ENCODE assay signal across 10 cellular contexts in the genomic region with DNA sequence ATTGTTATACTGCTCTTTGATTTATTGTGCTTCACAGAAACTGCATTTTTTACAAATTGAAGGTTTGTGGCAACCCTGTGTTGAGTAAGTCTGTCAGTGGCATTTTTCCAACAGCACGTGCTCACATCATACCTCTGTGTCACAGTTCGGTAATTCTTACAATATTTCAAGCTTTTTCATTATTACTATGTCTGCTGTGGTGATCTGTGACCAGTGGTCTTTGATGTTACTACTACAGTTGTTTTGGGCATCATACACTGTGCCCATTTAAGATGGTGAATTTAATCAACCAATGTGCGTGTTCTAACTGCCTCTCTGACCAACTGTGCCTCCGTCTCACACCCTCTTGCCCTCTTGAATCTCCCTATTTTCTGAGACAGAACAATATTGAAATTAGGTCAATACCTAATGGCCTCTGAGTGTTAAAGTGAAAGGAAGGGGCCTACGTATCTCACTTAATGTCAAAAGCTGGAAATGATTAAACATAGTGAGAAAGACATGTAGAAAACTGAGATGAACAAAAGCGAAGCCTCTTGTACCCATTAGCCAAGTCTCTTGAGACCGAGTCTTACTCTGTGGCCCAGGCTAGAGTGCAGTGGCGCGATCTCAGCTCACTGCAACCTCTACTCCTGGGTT. TPM values are rescaled to one million over a fixed set of nuclear protein-coding genes. Genes with fewer than 3 reads are reported as not detected.
DNase-seq lines count a peak whose midpoint lies in the region; ATAC-seq and TF ChIP-seq lines count a peak whose summit lies in the region.
"Had no signal": no experiment of that assay in that cellular context is flagged by ENCODE, and none has a peak within 500 bp of the region (broad histone marks: within the 10 kb centered on the region; RNA-seq: fewer than 3 reads in every experiment).

No MANE protein-coding gene starts in this region.

- no peaks in the 10 kb centered on the region for H3K9me3 ChIP-seq in A673 (ENCODE audit: low read depth, low read length, poor library complexity, severe bottlenecking)
- H3K9me3 ChIP-seq: adrenal gland had no signal

- POLR2A ChIA-PET in A673 (lab: Charles Lee; ENCODE audit: low non-redundant PET), result no interaction called here
- POLR2A ChIA-PET in activated CD4-positive, alpha-beta memory T cell treated with anti-CD3 and anti-CD28 coated beads, Interleukin-2, amount 10 ng/mL, durations not matched to agents 7 days and 5 days (lab: Charles Lee), result no interaction called here

- H3K4me3 ChIP-seq in A673 (ENCODE audit: low read depth, low read length, poor library complexity, severe bottlenecking), result no peak overlapping the region
- H3K4me3 ChIP-seq: adrenal gland had no signal

- BruUV-seq in A673 (replicated peaks; lab: Mats Ljungman, UMichigan), result no TSS peak

- H3K9me3 Mint-ChIP-seq in effector memory CD8-positive, alpha-beta T cell, result no peaks in the 10 kb centered on the region
- no peaks in the 10 kb centered on the region for H3K9me3 Mint-ChIP-seq in activated CD4-positive, alpha-beta memory T cell treated with anti-CD3 and anti-CD28 coated beads, Interleukin-2, amount 10 ng/mL, durations not matched to agents 7 days and 5 days
- H3K9me3 Mint-ChIP-seq: naive B cell had no signal

- H3K27ac ChIP-seq in A673 (ENCODE audit: low read depth, low read length, poor library complexity, severe bottlenecking), result no peak overlapping the region
- H3K27ac ChIP-seq: adrenal gland had no signal

- H3K36me3 Mint-ChIP-seq in effector memory CD8-positive, alpha-beta T cell (ENCODE audit: insufficient read depth), result peaks cover 2% of the 10 kb centered on the region
- no peaks in the 10 kb centered on the region for H3K36me3 Mint-ChIP-seq in activated CD4-positive, alpha-beta memory T cell treated with anti-CD3 and anti-CD28 coated beads, Interleukin-2, amount 10 ng/mL, durations not matched to agents 7 days and 5 days (ENCODE audit: low read depth)
- H3K36me3 Mint-ChIP-seq: naive B cell had no signal

- H3K27me3 Mint-ChIP-seq in effector memory CD8-positive, alpha-beta T cell, result no peaks in the 10 kb centered on the region
- H3K27me3 Mint-ChIP-seq in activated CD4-positive, alpha-beta memory T cell treated with anti-CD3 and anti-CD28 coated beads, Interleukin-2, amount 10 ng/mL, durations not matched to agents 7 days and 5 days, result no peaks in the 10 kb centered on the region
- H3K27me3 Mint-ChIP-seq: naive B cell had no signal

- intact Hi-C loops in A673 (cut with micrococcal nuclease; ENCODE audit: unreplicated experiment), result no loop called here

- H3K27ac Mint-ChIP-seq in effector memory CD8-positive, alpha-beta T cell, result peak overlapping the region; percentile 70 to 92
- no peak overlapping the region for H3K27ac Mint-ChIP-seq in activated CD4-positive, alpha-beta memory T cell treated with anti-CD3 and anti-CD28 coated beads, Interleukin-2, amount 10 ng/mL, durations not matched to agents 7 days and 5 days
- H3K27ac Mint-ChIP-seq: naive B cell had no signal

- peak overlapping the region; percentile 7 to 40 for H3K4me3 Mint-ChIP-seq in effector memory CD8-positive, alpha-beta T cell
- no peak overlapping the region for H3K4me3 Mint-ChIP-seq in activated CD4-positive, alpha-beta memory T cell treated with anti-CD3 and anti-CD28 coated beads, Interleukin-2, amount 10 ng/mL, durations not matched to agents 7 days and 5 days
- H3K4me3 Mint-ChIP-seq: naive B cell had no signal

- TF ChIP-seq CTCF in GM13977 (IDR thresholded peaks at IDR 0.05; ENCODE audit: extremely low read depth, insufficient read depth, missing control alignments), result no peak
- no peak for TF ChIP-seq CTCF in A673 (conservative IDR thresholded peaks at IDR 0.05; ENCODE audit: low read depth, low read length)

- CTCF ChIA-PET in A673 (lab: Charles Lee), result no interaction called here
- CTCF ChIA-PET in activated CD4-positive, alpha-beta memory T cell treated with anti-CD3 and anti-CD28 coated beads, Interleukin-2, amount 10 ng/mL, durations not matched to agents 7 days and 5 days (lab: Charles Lee), result no interaction called here

- H3K4me1 Mint-ChIP-seq in effector memory CD8-positive, alpha-beta T cell (ENCODE audit: low read depth in 2 of 2), result peaks cover 4 to 6% of the 10 kb centered on the region in 2 donors
- peaks cover 13% of the 10 kb centered on the region for H3K4me1 Mint-ChIP-seq in activated CD4-positive, alpha-beta memory T cell treated with anti-CD3 and anti-CD28 coated beads, Interleukin-2, amount 10 ng/mL, durations not matched to agents 7 days and 5 days
- H3K4me1 Mint-ChIP-seq: naive B cell had no signal

- H3K36me3 ChIP-seq in A673 (ENCODE audit: insufficient read depth, low read length, poor library complexity, severe bottlenecking), result no peaks in the 10 kb centered on the region
- H3K36me3 ChIP-seq: adrenal gland had no signal

- in situ Hi-C loops in GM13977 (cut with MboI; ENCODE audit: low pct_unique_long_range_greater_than_20kb, low sequenced_read_pairs, unreplicated experiment), result no loop called here

- ATAC-seq in GM21367 (IDR thresholded peaks at IDR 0.05; ENCODE audit: unreplicated experiment) (peak; percentile 68), HG03095 (IDR thresholded peaks at IDR 0.05; ENCODE audit: unreplicated experiment) (peak; percentile 68)
- peak; percentile 16 for ATAC-seq in effector memory CD8-positive, alpha-beta T cell (replicated peaks)

- no peaks in the 10 kb centered on the region for H3K27me3 ChIP-seq in A673 (replicated peaks; ENCODE audit: insufficient read depth, low read depth, low read length, poor library complexity)
- H3K27me3 ChIP-seq: adrenal gland had no signal

- peaks cover 7% of the 10 kb centered on the region for H3K4me1 ChIP-seq in A673 (ENCODE audit: insufficient read depth, low read length, poor library complexity, severe bottlenecking)
- H3K4me1 ChIP-seq: adrenal gland had no signal

- DNase-seq in GM13977 (ENCODE audit: low spot score), result peak; percentile 49
- DNase-seq in effector memory CD8-positive, alpha-beta T cell, result no peak
- no peak for DNase-seq in stimulated activated CD4-positive, alpha-beta T cell treated with anti-CD3 and anti-CD28 coated beads, Interleukin-4, amount 100 ng/mL, for 24 hours
- DNase-seq in A673 (ENCODE audit: low spot score), result no peak
- DNase-seq in activated CD4-positive, alpha-beta memory T cell treated with anti-CD3 and anti-CD28 coated beads, Interleukin-2, amount 10 ng/mL, durations not matched to agents 7 days and 5 days, result no peak
- DNase-seq in NCI-H128 (lab: John Stamatoyannopoulos, UW; ENCODE audit: unreplicated experiment), result no peak
- DNase-seq: naive B cell had no signal

RNA-seq across cellular contexts. Expression of a gene that starts 20.2 kb away (rescaled TPM):
- 10.7 and 14.3 TPM in 2 replicates for total RNA-seq in A673 (2021)
- total RNA-seq in activated CD4-positive, alpha-beta memory T cell treated with anti-CD3 and anti-CD28 coated beads, Interleukin-2, amount 10 ng/mL, durations not matched to agents 7 days and 5 days, result 10 to 100 TPM; 29.8 to 30.6 TPM

RNA-seq across cellular contexts. Expression of a gene that starts 59.2 kb away (rescaled TPM):
- 36.6 and 42.5 TPM in 2 replicates for total RNA-seq in A673 (2021)
- total RNA-seq in activated CD4-positive, alpha-beta memory T cell treated with anti-CD3 and anti-CD28 coated beads, Interleukin-2, amount 10 ng/mL, durations not matched to agents 7 days and 5 days, result 10 to 100 TPM; 23.6 to 24.0 TPM

Comparison
In these comparisons a context has a peak if more than half of its experiments do, and no peak if none do; other contexts are left out.
1. ATAC-seq: peak in every context shown above with its lines; median percentile 68 in GM21367; 68 in HG03095; 16 in effector memory CD8-positive, alpha-beta T cell.